1 cellular context compared by ENCODE assay signal in the genomic region with DNA sequence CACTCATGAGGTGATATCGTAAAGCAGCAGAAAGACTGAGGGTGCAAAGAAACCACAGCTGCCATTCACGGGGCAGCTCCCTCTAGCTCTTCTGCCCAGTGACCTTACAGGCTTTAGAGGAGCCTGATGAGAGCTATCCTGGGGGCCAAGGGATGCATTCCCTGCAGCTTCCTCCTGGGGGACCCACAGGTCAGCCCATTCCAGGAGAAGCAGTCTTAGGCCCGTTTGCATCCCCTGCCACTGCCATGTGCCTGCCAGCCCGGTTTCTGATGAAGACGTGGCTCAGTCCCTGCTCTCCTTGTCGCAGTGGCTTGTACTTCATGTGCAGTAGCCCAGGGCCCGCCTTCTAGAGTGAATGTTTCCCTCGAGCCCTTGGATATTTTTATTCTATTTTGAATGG.
TF ChIP-seq lines count a peak whose summit lies in the region.

No MANE protein-coding gene starts in this region.

TF ChIP-seq in HCT116, 20 proteins besides CTCF, POLR2A, EP300 and RAD21 (continued from another document):
- TF ChIP-seq, protein P1, sequence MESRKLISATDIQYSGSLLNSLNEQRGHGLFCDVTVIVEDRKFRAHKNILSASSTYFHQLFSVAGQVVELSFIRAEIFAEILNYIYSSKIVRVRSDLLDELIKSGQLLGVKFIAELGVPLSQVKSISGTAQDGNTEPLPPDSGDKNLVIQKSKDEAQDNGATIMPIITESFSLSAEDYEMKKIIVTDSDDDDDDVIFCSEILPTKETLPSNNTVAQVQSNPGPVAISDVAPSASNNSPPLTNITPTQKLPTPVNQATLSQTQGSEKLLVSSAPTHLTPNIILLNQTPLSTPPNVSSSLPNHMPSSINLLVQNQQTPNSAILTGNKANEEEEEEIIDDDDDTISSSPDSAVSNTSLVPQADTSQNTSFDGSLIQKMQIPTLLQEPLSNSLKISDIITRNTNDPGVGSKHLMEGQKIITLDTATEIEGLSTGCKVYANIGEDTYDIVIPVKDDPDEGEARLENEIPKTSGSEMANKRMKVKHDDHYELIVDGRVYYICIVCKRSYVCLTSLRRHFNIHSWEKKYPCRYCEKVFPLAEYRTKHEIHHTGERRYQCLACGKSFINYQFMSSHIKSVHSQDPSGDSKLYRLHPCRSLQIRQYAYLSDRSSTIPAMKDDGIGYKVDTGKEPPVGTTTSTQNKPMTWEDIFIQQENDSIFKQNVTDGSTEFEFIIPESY (IDR thresholded peaks at IDR 0.05; ENCODE audit: extremely low read depth, insufficient replicate concordance, low read length) = no peak
